Comparison of ENCODE assay signal across 22 cellular contexts in genomic region chr2:215403441-215404356, GRCh38. TPM values are rescaled to one million over a fixed set of nuclear protein-coding genes. Genes with fewer than 3 reads are reported as not detected.
DNase-seq lines count a peak whose midpoint lies in the region; ATAC-seq, FAIRE-seq and TF ChIP-seq lines count a peak whose summit lies in the region.
"Had no signal": no experiment of that assay in that cellular context is flagged by ENCODE, and none has a peak within 500 bp of the region (broad histone marks: within the 10 kb centered on the region; RNA-seq: fewer than 3 reads in every experiment).

No MANE protein-coding gene starts in this region.

- H3K4me2 ChIP-seq in endothelial cell of umbilical vein (ENCODE audit: insufficient read depth, low read length): no peak overlapping the region
- H3K4me2 ChIP-seq: BLaER1 treated with 17β-estradiol and CSF1 and Interleukin-3, amounts not matched to agents 10 nM and 100 nM had no signal

- ATAC-seq in GM19397 (IDR thresholded peaks at IDR 0.05; ENCODE audit: unreplicated experiment): no peak
- ATAC-seq: K562 had no signal

- H2AFZ ChIP-seq in ACC112 (ENCODE audit: low read length, unreplicated experiment) (no peak overlapping the region), endothelial cell of umbilical vein (ENCODE audit: low read depth, low read length) (no peak overlapping the region)

- H3K9me3 ChIP-seq in endothelial cell of umbilical vein (replicated peaks; ENCODE audit: control insufficient read depth, insufficient read depth, low read length) (no peaks in the 10 kb centered on the region), sigmoid colon (no peaks in the 10 kb centered on the region)
- H3K9me3 ChIP-seq: BLaER1 treated with 17β-estradiol and CSF1 and Interleukin-3, amounts not matched to agents 10 nM and 100 nM; SJSA1 had no signal

- no peaks in the 10 kb centered on the region for H4K20me1 ChIP-seq in endothelial cell of umbilical vein (replicated peaks; ENCODE audit: control insufficient read depth, extremely low read depth, insufficient read depth, low read length)

- H3K9ac ChIP-seq in endothelial cell of umbilical vein (replicated peaks; ENCODE audit: extremely low read depth, insufficient read depth, low read length): no peak overlapping the region
- H3K9ac ChIP-seq: BLaER1 treated with 17β-estradiol and CSF1 and Interleukin-3, amounts not matched to agents 10 nM and 100 nM had no signal

- WGBS in sigmoid colon, 2 donors: 80 to 85% methylated on average over 10 of the region's 10 CpGs

- CTCF ChIA-PET in endothelial cell of umbilical vein (lab: Charles Lee): interaction anchor here (1.4 to 4.1 kb wide), 2 partner anchors 517 to 528 kb away, joined by 3 to 27 read pairs; no protein-coding TSS in a partner anchor
- CTCF ChIA-PET in GM10248 (lab: Yijun Ruan, JAX): no interaction called here

- DNase-seq in RCC 7860 (ENCODE audit: low spot score) (no peak), endothelial cell of umbilical vein (ENCODE audit: low read depth, low spot score) (no peak), sigmoid colon (no peak), NCI-H1105 treated with DMSO at 0.1 percent for 48 hours (lab: John Stamatoyannopoulos, UW) (no peak), GM10248 (ENCODE audit: extremely low spot score) (no peak), occipital lobe (lab: John Stamatoyannopoulos, UW) (no peak)
- DNase-seq: CD8-positive, alpha-beta memory T cell; DND-41; H7; NCI-H1417; NCI-H2029; NCI-H2171; NCI-H446 treated with DMSO at 0.1 percent for 48 hours; OCI-M1 had no signal

- H3K79me2 ChIP-seq in ACC112 (ENCODE audit: control insufficient read depth, insufficient read depth, low read length, unreplicated experiment) (peaks cover 35% of the 10 kb centered on the region), endothelial cell of umbilical vein (ENCODE audit: control insufficient read depth, insufficient read depth, low read length) (peaks cover 14% of the 10 kb centered on the region)

- H3K27ac ChIP-seq in ACC112 (ENCODE audit: low read depth, low read length) (peak overlapping the region; percentile 85), endothelial cell of umbilical vein (ENCODE audit: insufficient read depth, low read depth, low read length) (no peak overlapping the region), sigmoid colon (peak overlapping the region; percentile 13 to 73 (median 56))
- H3K27ac ChIP-seq: BLaER1 treated with 17β-estradiol and CSF1 and Interleukin-3, amounts not matched to agents 10 nM and 100 nM; SJSA1 had no signal

- no peaks in the 10 kb centered on the region for H3K27me3 ChIP-seq in ACC112 (ENCODE audit: insufficient read depth, low read length)
- H3K27me3 ChIP-seq in endothelial cell of umbilical vein (ENCODE audit: control insufficient read depth in 2 of 2, insufficient read depth in 2 of 2, low read length in 2 of 2): no peaks in the 10 kb centered on the region
- no peaks in the 10 kb centered on the region for H3K27me3 ChIP-seq in sigmoid colon
- H3K27me3 ChIP-seq: BLaER1 treated with 17β-estradiol and CSF1 and Interleukin-3, amounts not matched to agents 10 nM and 100 nM; SJSA1 had no signal

- peaks cover 74% of the 10 kb centered on the region for H3K4me1 ChIP-seq in ACC112 (ENCODE audit: control insufficient read depth, insufficient read depth, low read length, unreplicated experiment)
- H3K4me1 ChIP-seq in endothelial cell of umbilical vein (ENCODE audit: control insufficient read depth, extremely low read depth, insufficient read depth, low read length): peaks cover 11% of the 10 kb centered on the region
- peaks cover 0 to 49% (median 27%) of the 10 kb centered on the region in 4 donors for H3K4me1 ChIP-seq in sigmoid colon

- intact Hi-C loops in endothelial cell of umbilical vein (cut with micrococcal nuclease): no loop called here
- intact Hi-C loops in sigmoid colon (cut with DNase I): no loop called here

- no TSS peak for BruUV-seq in endothelial cell of umbilical vein (replicated peaks; lab: Mats Ljungman, UMichigan)

- peaks cover 78% of the 10 kb centered on the region for H3K36me3 ChIP-seq in ACC112 (ENCODE audit: insufficient read depth, low read length)
- H3K36me3 ChIP-seq in endothelial cell of umbilical vein (ENCODE audit: control insufficient read depth in 2 of 2, extremely low read depth in 1 of 2, insufficient read depth in 2 of 2, low read length in 2 of 2): peaks cover 51 to 76% of the 10 kb centered on the region in 2 experiments
- peaks cover 38 to 93% (median 47%) of the 10 kb centered on the region in 4 donors for H3K36me3 ChIP-seq in sigmoid colon

- dilution Hi-C loops in endothelial cell of umbilical vein (cut with MboI; ENCODE audit: extremely low pct_ligation_motif_present, low sequenced_read_pairs): no loop called here

- H3K9me1 ChIP-seq in endothelial cell of umbilical vein (replicated peaks; ENCODE audit: control insufficient read depth, extremely low read depth, insufficient read depth, low read length): no peaks in the 10 kb centered on the region

- TF ChIP-seq CTCF in endothelial cell of umbilical vein (IDR thresholded peaks at IDR 0.05; ENCODE audit: extremely low read depth in 1 of 2, insufficient read depth in 1 of 2, low read depth in 1 of 2, low read length in 2 of 2) (no peak), sigmoid colon (IDR thresholded peaks at IDR 0.05) (no peak), GM10248 (IDR thresholded peaks at IDR 0.05; ENCODE audit: control extremely low read depth, extremely low read depth, low read depth, missing control alignments) (no peak)

- peak; percentile 17 for FAIRE-seq in RCC 7860 (lab: Jason Lieb, UNC)
- FAIRE-seq in endothelial cell of umbilical vein (lab: Jason Lieb, UNC): no peak
- FAIRE-seq: G401.6, GM12891, GM18507, K562 had no signal

- POLR2A ChIA-PET in endothelial cell of umbilical vein (lab: Charles Lee): no interaction called here
- POLR2A ChIA-PET in GM10248 (lab: Yijun Ruan, JAX): no interaction called here

- H3K4me3 ChIP-seq in ACC112 (ENCODE audit: low read depth, low read length) (no peak overlapping the region), endothelial cell of umbilical vein (replicated peaks in 1 of 3; ENCODE audit: insufficient read depth in 1 of 3, low read depth in 1 of 3, low read length in 3 of 3) (no peak overlapping the region), sigmoid colon (no peak overlapping the region)
- H3K4me3 ChIP-seq: BLaER1 treated with 17β-estradiol and CSF1 and Interleukin-3, amounts not matched to agents 10 nM and 100 nM; K562; SJSA1 had no signal

- TF ChIP-seq POLR2A in endothelial cell of umbilical vein (IDR thresholded peaks at IDR 0.05; ENCODE audit: low read depth, low read length) (peak; percentile 52), sigmoid colon (IDR thresholded peaks at IDR 0.05) (no peak)

- TF ChIP-seq EP300 in sigmoid colon (IDR thresholded peaks at IDR 0.05): no peak

TF ChIP-seq in endothelial cell of umbilical vein, 7 proteins besides CTCF, POLR2A, EP300 and RAD21:
- TF ChIP-seq FOS (IDR thresholded peaks at IDR 0.05; ENCODE audit: borderline replicate concordance, insufficient read depth, low read length) (no peak), EZH2 (IDR thresholded peaks at IDR 0.05; ENCODE audit: borderline replicate concordance, low read depth, low read length, severe bottlenecking) (no peak), MYC (IDR thresholded peaks at IDR 0.05; ENCODE audit: low read depth, low read length) (no peak), JUN (IDR thresholded peaks at IDR 0.05; ENCODE audit: borderline replicate concordance, insufficient read depth, insufficient read length, low read depth) (no peak), POLR2AphosphoS5 (IDR thresholded peaks at IDR 0.05; ENCODE audit: insufficient read depth, low read depth, low read length) (no peak), GATA2 (IDR thresholded peaks at IDR 0.05; ENCODE audit: insufficient read depth, insufficient read length, low read depth, low read length) (no peak)
- TF ChIP-seq, protein P1, sequence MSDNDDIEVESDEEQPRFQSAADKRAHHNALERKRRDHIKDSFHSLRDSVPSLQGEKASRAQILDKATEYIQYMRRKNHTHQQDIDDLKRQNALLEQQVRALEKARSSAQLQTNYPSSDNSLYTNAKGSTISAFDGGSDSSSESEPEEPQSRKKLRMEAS (IDR thresholded peaks at IDR 0.05; ENCODE audit: insufficient read depth, insufficient read length): no peak

RNA-seq across cellular contexts. Expression of gene FN1, which starts 32.2 kb away (rescaled TPM):
- total RNA-seq in endothelial cell of umbilical vein (3,221 and 3,760 TPM in 2 replicates), sigmoid colon (1,000 to 10,000 TPM in 2 of 4 donors, 100 to 1,000 TPM in 2; 671 to 3,059 (median 1,333) TPM), occipital lobe (85.5 TPM)
- polyA plus RNA-seq in endothelial cell of umbilical vein (3,104 and 3,740 TPM in 2 replicates), sigmoid colon (100 to 1,000 TPM in 1 of 3 donors, 10 to 100 TPM in 2; 13.6 to 140 (median 28.2) TPM)
- 4,183 and 4,734 TPM in 2 replicates for polyA plus RNA-seq in endothelial cell of umbilical vein (2011; cell fraction: cytosol; rRNA removed)
- 6,337 and 9,411 TPM in 2 replicates for polyA plus RNA-seq in endothelial cell of umbilical vein (2011; cell fraction: nucleus; rRNA removed)
- polyA plus RNA-seq in endothelial cell of umbilical vein (2012): 2,544 and 4,436 TPM in 2 replicates
- 7,217 and 10,015 TPM in 2 replicates for polyA minus RNA-seq in endothelial cell of umbilical vein
- polyA minus RNA-seq in endothelial cell of umbilical vein (2011; cell fraction: cytosol; rRNA and poly(A)+ RNA removed): not detected
- 4,515 and 6,029 TPM in 2 replicates for polyA minus RNA-seq in endothelial cell of umbilical vein (2011; cell fraction: nucleus; rRNA and poly(A)+ RNA removed)
